11 cellular contexts compared by ENCODE assay signal in the genomic region with DNA sequence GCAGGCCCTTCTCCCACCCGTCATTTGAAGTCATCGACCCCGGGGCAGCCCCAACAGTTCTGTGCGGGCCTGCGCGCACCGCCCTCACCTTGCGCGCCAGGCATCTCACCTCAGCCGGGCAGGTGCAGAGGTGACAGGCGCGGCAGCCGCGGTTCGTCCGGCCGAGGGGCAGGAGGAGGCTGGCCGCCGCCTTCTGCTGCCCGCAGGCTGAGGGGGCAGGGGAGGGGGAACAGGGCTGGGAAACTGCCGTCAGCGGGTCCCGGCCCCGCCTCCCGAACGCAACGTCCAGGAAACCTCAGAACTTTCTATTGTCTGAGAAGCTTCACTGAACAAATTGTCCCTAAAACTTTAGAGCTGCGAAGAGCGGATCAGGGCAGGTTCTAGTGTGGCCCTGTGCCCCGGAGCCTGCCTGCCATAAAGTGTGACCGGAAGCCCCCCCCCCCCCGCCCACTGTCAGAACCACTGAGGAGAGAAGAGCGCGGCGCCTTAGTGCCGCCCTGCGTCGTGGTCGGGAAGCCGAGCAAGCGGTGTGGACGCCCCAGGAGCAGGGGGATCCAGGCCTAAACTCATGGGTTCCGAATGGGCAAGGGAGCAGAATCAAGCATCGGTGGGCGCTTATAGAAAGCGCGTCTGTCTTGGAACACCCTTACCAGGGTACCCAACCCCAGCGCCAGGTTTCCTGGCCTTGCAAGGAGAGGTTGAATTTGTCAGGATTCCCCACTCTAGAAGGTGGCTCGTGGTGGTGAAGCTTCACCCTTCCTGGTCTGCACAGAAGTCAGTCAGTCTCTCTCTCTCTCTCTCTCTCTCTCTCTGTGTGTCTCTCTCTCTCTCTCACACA. TPM values are rescaled to one million over a fixed set of nuclear protein-coding genes. Genes with fewer than 3 reads are reported as not detected.
A peak's percentile ranks its signal among the peaks of the same experiment; 100 is the strongest.
DNase-seq lines count a peak whose midpoint lies in the region; ATAC-seq, FAIRE-seq and TF ChIP-seq lines count a peak whose summit lies in the region.
"Had no signal": no experiment of that assay in that cellular context is flagged by ENCODE, and none has a peak within 500 bp of the region (broad histone marks: within the 10 kb centered on the region; RNA-seq: fewer than 3 reads in every experiment).

No MANE protein-coding gene starts in this region.

- H3K9me3 ChIP-seq in RWPE2 (ENCODE audit: severe bottlenecking): no peaks in the 10 kb centered on the region
- no peaks in the 10 kb centered on the region for H3K9me3 ChIP-seq in gastroesophageal sphincter

- ATAC-seq in RWPE2 (ENCODE audit: low read depth) (peak; percentile 24; the same call in 2 of the 3 replicates), gastroesophageal sphincter (peak; percentile 24), GM18519 (IDR thresholded peaks at IDR 0.05; ENCODE audit: low FRiP score, unreplicated experiment) (no peak)

- H3K27ac ChIP-seq in RWPE2 (ENCODE audit: poor library complexity, severe bottlenecking) (no peak overlapping the region), gastroesophageal sphincter (no peak overlapping the region)
- H3K27ac ChIP-seq: VCaP had no signal

- no peak overlapping the region for H3K4me3 ChIP-seq in RWPE2 (ENCODE audit: severe bottlenecking)
- H3K4me3 ChIP-seq in gastroesophageal sphincter: peak overlapping the region in 1 of 2 donors; percentile 19

- peak; percentile 63 for FAIRE-seq in GM18507 (lab: Jason Lieb, UNC)

- no peak for TF ChIP-seq POLR2A in gastroesophageal sphincter (IDR thresholded peaks at IDR 0.05)

- peaks cover 11% of the 10 kb centered on the region for H3K4me1 ChIP-seq in RWPE2 (ENCODE audit: insufficient read depth, poor library complexity, severe bottlenecking)
- H3K4me1 ChIP-seq in gastroesophageal sphincter: peaks cover 0 to 36% (median 18%) of the 10 kb centered on the region in 3 donors

- DNase-seq in GM18507 (ENCODE audit: extremely low spot score, insufficient read length, low read depth): no peak
- no peak for DNase-seq in RWPE2 (ENCODE audit: low spot score)
- DNase-seq in retina: peak; percentile 44
- DNase-seq in stimulated activated CD4-positive, alpha-beta T cell treated with anti-CD3 and anti-CD28 coated beads, Interleukin-4, amount 100 ng/mL, for 1 hour: no peak
- no peak for DNase-seq in NCI-H146 treated with DMSO at 0.1 percent for 48 hours (lab: John Stamatoyannopoulos, UW; ENCODE audit: unreplicated experiment)
- DNase-seq in GDM1 (lab: John Stamatoyannopoulos, UW): no peak
- DNase-seq: NCI-H1930 had no signal

- no peak for TF ChIP-seq EP300 in gastroesophageal sphincter (IDR thresholded peaks at IDR 0.05)

- TF ChIP-seq CTCF in RWPE2 (IDR thresholded peaks at IDR 0.05; ENCODE audit: poor library complexity, severe bottlenecking): no peak
- TF ChIP-seq CTCF in gastroesophageal sphincter (IDR thresholded peaks at IDR 0.05): no peak

- H3K36me3 ChIP-seq in RWPE2 (ENCODE audit: low read depth): no peaks in the 10 kb centered on the region
- H3K36me3 ChIP-seq in gastroesophageal sphincter: no peaks in the 10 kb centered on the region

- WGBS in gastroesophageal sphincter (ENCODE audit: low coverage in 1 of 2), 2 donors: 0% methylated on average over 1 of the region's 49 CpGs; no CpG with 5 or more reads in 1 of the 2 donors

- peaks cover 74% of the 10 kb centered on the region for H3K27me3 ChIP-seq in RWPE2 (ENCODE audit: insufficient read depth, poor library complexity, severe bottlenecking)
- H3K27me3 ChIP-seq in gastroesophageal sphincter: peaks cover 100% of the 10 kb centered on the region

RNA-seq across cellular contexts. Expression of a gene that starts 13.3 kb away (rescaled TPM):
- total RNA-seq in gastroesophageal sphincter: 1 to 10 TPM in 1 of 4 donors, under 1 TPM in 3; 0.45 to 1.6 (median 0.56) TPM
- total RNA-seq: pulmonary artery endothelial cell had no signal
